Comparison of ENCODE assay signal across 10 cellular contexts in genomic region chr6:84728602-84729001, GRCh38. TPM values are rescaled to one million over a fixed set of nuclear protein-coding genes. Genes with fewer than 3 reads are reported as not detected.
DNase-seq lines count a peak whose midpoint lies in the region; TF ChIP-seq lines count a peak whose summit lies in the region.
"Had no signal": no experiment of that assay in that cellular context is flagged by ENCODE, and none has a peak within 500 bp of the region (broad histone marks: within the 10 kb centered on the region; RNA-seq: fewer than 3 reads in every experiment).

No MANE protein-coding gene starts in this region.

- in situ Hi-C loops in mammary epithelial cell (cut with MboI; ENCODE audit: low sequenced_read_pairs in 2 of 2), result no loop called here

- H3K36me3 Mint-ChIP-seq in osteocyte (ENCODE audit: unreplicated experiment), result no peaks in the 10 kb centered on the region
- H3K36me3 Mint-ChIP-seq in activated T-cell treated with anti-CD3 and anti-CD28 coated beads, Interleukin-2, amount 50 U/mL, for 24 hours (ENCODE audit: low read depth), result no peaks in the 10 kb centered on the region

- H3K4me1 Mint-ChIP-seq in osteocyte (ENCODE audit: unreplicated experiment), result no peaks in the 10 kb centered on the region
- H3K4me1 Mint-ChIP-seq in activated T-cell treated with anti-CD3 and anti-CD28 coated beads, Interleukin-2, amount 50 U/mL, for 24 hours (ENCODE audit: low read depth), result no peaks in the 10 kb centered on the region

- no peak overlapping the region for H3K27ac ChIP-seq in mammary epithelial cell (ENCODE audit: insufficient read depth, low read depth, low read length)
- H3K27ac ChIP-seq: epithelial cell of prostate had no signal

- no peak overlapping the region for H3K4me3 Mint-ChIP-seq in osteocyte (ENCODE audit: unreplicated experiment)
- no peak overlapping the region for H3K4me3 Mint-ChIP-seq in activated T-cell treated with anti-CD3 and anti-CD28 coated beads, Interleukin-2, amount 50 U/mL, for 24 hours
- H3K4me3 Mint-ChIP-seq: T-helper 2 cell treated with Interferon-gamma antibody and Interleukin-4, amounts not matched to agents 5 μg/mL and 100 μg/mL, for 36 hours had no signal

- no peaks in the 10 kb centered on the region for H3K9me3 ChIP-seq in mammary epithelial cell (replicated peaks; ENCODE audit: insufficient read depth, low read length)

- CTCF ChIA-PET in mammary epithelial cell (lab: Charles Lee; ENCODE audit: low non-redundant PET), result interaction anchor here (0.6 to 0.7 kb wide), 3 partner anchors 11 to 70 kb away, joined by 4 to 8 read pairs (median 6); no protein-coding TSS in a partner anchor

- H3K9ac ChIP-seq in mammary epithelial cell (ENCODE audit: insufficient read depth, low read length), result no peak overlapping the region

- DNase-seq in NCI-H1417 (lab: John Stamatoyannopoulos, UW), result peak in 2 of 3 experiments; percentile 3 to 30
- DNase-seq in NCI-H1417 treated with DMSO at 0.1 percent for 48 hours (lab: John Stamatoyannopoulos, UW), result no peak
- peak; percentile 45 for DNase-seq in mammary epithelial cell
- DNase-seq in osteocyte (ENCODE audit: extremely low spot score, unreplicated experiment), result no peak
- DNase-seq in DMS79 treated with DMSO at 0.1 percent for 48 hours (lab: John Stamatoyannopoulos, UW), result no peak
- no peak for DNase-seq in NCI-H345 treated with DMSO at 0.1 percent for 48 hours (lab: John Stamatoyannopoulos, UW; ENCODE audit: unreplicated experiment)
- no peak for DNase-seq in activated T-cell treated with anti-CD3 and anti-CD28 coated beads, Interleukin-2, amount 50 U/mL, for 24 hours

- H3K4me2 ChIP-seq in mammary epithelial cell (ENCODE audit: insufficient read depth, low read depth, low read length), result no peak overlapping the region

- H3K79me2 ChIP-seq in mammary epithelial cell (ENCODE audit: insufficient read depth, low read length), result no peaks in the 10 kb centered on the region

- no peak overlapping the region for H3K4me3 ChIP-seq in mammary epithelial cell (replicated peaks in 1 of 3; ENCODE audit: insufficient read depth in 1 of 3, low read depth in 2 of 3, low read length in 3 of 3)

- H2AFZ ChIP-seq in mammary epithelial cell (ENCODE audit: low read depth, low read length), result no peak overlapping the region

- no peaks in the 10 kb centered on the region for H3K36me3 ChIP-seq in mammary epithelial cell (ENCODE audit: insufficient read depth, low read length)

- peaks cover 3% of the 10 kb centered on the region for H3K27me3 ChIP-seq in mammary epithelial cell (ENCODE audit: insufficient read depth, low read length)

- intact Hi-C loops in mammary epithelial cell (cut with micrococcal nuclease), result loop anchor here (1.0 to 2.0 kb wide), 3 partner anchors 46 to 398 kb away; no protein-coding TSS in a partner anchor

- TF ChIP-seq CTCF in LNCAP (IDR thresholded peaks at IDR 0.05), result peak; percentile 18; the same call in 1 of the 2 replicates
- TF ChIP-seq CTCF in mammary epithelial cell (conservative IDR thresholded peaks at IDR 0.05 in 1 of 2, IDR thresholded peaks at IDR 0.05 in 1 of 2; ENCODE audit: extremely low read depth in 1 of 2, insufficient read depth in 1 of 2, low read depth in 1 of 2, low read length in 2 of 2), result peak; percentile 55 to 74
- TF ChIP-seq CTCF in osteocyte (IDR thresholded peaks at IDR 0.05), result peak; percentile 29

- no TSS peak for BruUV-seq in mammary epithelial cell (replicated peaks; lab: Mats Ljungman, UMichigan)

- dilution Hi-C loops in mammary epithelial cell (cut with HindIII; ENCODE audit: low sequenced_read_pairs), result no loop called here

- H3K27me3 Mint-ChIP-seq in osteocyte (ENCODE audit: unreplicated experiment), result peaks cover 3% of the 10 kb centered on the region
- H3K27me3 Mint-ChIP-seq in activated T-cell treated with anti-CD3 and anti-CD28 coated beads, Interleukin-2, amount 50 U/mL, for 24 hours, result no peaks in the 10 kb centered on the region

- H3K9me3 Mint-ChIP-seq in osteocyte (ENCODE audit: unreplicated experiment), result no peaks in the 10 kb centered on the region
- H3K9me3 Mint-ChIP-seq in activated T-cell treated with anti-CD3 and anti-CD28 coated beads, Interleukin-2, amount 50 U/mL, for 24 hours, result no peaks in the 10 kb centered on the region
- H3K9me3 Mint-ChIP-seq: T-helper 2 cell treated with Interferon-gamma antibody and Interleukin-4, amounts not matched to agents 5 μg/mL and 100 μg/mL, for 36 hours had no signal

- no peak overlapping the region for H3K27ac Mint-ChIP-seq in osteocyte (ENCODE audit: unreplicated experiment)
- no peak overlapping the region for H3K27ac Mint-ChIP-seq in activated T-cell treated with anti-CD3 and anti-CD28 coated beads, Interleukin-2, amount 50 U/mL, for 24 hours
- H3K27ac Mint-ChIP-seq: T-helper 2 cell treated with Interferon-gamma antibody and Interleukin-4, amounts not matched to agents 5 μg/mL and 100 μg/mL, for 36 hours had no signal

- H3K4me1 ChIP-seq in mammary epithelial cell (ENCODE audit: insufficient read depth, low read length), result peaks cover 7% of the 10 kb centered on the region

- H4K20me1 ChIP-seq in mammary epithelial cell (ENCODE audit: insufficient read depth, low read length), result no peaks in the 10 kb centered on the region

RNA-seq across cellular contexts. Expression of gene TBX18, which starts 35.8 kb away (rescaled TPM):
- not detected for total RNA-seq in mammary epithelial cell
- 0.06 TPM for polyA plus RNA-seq in mammary epithelial cell
- polyA minus RNA-seq in mammary epithelial cell, result 1.8 TPM
- 5.4 and 8.0 TPM in 2 replicates for total RNA-seq in osteocyte

Comparison
In these comparisons a context has a peak if more than half of its experiments do, and no peak if none do; other contexts are left out.
1. DNase-seq: peak in NCI-H1417 (2 of 3) and mammary epithelial cell (single experiment); none in NCI-H1417 treated with DMSO at 0.1 percent for 48 hours (single experiment), osteocyte (single experiment), DMS79 treated with DMSO at 0.1 percent for 48 hours (single experiment), NCI-H345 treated with DMSO at 0.1 percent for 48 hours (single experiment) and activated T-cell treated with anti-CD3 and anti-CD28 coated beads, Interleukin-2, amount 50 U/mL, for 24 hours (single experiment).
2. Peak in every context shown above with its lines, with median percentiles within 50 percentile points of each other: CTCF ChIP-seq.